1 cellular context compared by ENCODE assay signal in the genomic region with DNA sequence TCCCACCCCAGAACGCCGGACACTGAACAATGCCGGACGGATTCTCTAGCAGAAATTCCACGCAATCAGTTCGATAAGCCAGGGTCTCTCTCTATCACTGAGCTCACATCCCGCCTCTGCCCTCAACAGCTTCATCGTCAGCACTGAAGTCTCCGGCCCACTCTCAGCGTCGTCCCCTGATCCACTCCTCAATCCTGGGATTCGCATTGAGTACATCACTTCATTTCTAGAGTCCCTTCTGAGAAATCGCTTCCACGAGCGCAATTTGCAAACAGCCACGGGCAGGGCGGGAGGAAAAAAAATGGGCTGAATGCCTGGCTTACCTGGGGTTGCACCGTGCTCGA.
TF ChIP-seq lines count a peak whose summit lies in the region.

No MANE protein-coding gene starts in this region.

TF ChIP-seq in GM12878, 131 proteins besides CTCF, POLR2A, EP300 and RAD21 (continued from another document):
- TF ChIP-seq, protein P1, sequence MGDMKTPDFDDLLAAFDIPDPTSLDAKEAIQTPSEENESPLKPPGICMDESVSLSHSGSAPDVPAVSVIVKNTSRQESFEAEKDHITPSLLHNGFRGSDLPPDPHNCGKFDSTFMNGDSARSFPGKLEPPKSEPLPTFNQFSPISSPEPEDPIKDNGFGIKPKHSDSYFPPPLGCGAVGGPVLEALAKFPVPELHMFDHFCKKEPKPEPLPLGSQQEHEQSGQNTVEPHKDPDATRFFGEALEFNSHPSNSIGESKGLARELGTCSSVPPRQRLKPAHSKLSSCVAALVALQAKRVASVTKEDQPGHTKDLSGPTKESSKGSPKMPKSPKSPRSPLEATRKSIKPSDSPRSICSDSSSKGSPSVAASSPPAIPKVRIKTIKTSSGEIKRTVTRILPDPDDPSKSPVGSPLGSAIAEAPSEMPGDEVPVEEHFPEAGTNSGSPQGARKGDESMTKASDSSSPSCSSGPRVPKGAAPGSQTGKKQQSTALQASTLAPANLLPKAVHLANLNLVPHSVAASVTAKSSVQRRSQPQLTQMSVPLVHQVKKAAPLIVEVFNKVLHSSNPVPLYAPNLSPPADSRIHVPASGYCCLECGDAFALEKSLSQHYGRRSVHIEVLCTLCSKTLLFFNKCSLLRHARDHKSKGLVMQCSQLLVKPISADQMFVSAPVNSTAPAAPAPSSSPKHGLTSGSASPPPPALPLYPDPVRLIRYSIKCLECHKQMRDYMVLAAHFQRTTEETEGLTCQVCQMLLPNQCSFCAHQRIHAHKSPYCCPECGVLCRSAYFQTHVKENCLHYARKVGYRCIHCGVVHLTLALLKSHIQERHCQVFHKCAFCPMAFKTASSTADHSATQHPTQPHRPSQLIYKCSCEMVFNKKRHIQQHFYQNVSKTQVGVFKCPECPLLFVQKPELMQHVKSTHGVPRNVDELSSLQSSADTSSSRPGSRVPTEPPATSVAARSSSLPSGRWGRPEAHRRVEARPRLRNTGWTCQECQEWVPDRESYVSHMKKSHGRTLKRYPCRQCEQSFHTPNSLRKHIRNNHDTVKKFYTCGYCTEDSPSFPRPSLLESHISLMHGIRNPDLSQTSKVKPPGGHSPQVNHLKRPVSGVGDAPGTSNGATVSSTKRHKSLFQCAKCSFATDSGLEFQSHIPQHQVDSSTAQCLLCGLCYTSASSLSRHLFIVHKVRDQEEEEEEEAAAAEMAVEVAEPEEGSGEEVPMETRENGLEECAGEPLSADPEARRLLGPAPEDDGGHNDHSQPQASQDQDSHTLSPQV (IDR thresholded peaks at IDR 0.05): no peak
- TF ChIP-seq BCL11A (IDR thresholded peaks at IDR 0.05; ENCODE audit: low read depth, low read length) (no peak), PAX5 (IDR thresholded peaks at IDR 0.05; ENCODE audit: borderline replicate concordance, low read depth, low read length) (no peak), IRF3 (IDR thresholded peaks at IDR 0.05) (no peak), BHLHE40 (IDR thresholded peaks at IDR 0.05; ENCODE audit: borderline replicate concordance in 1 of 2, low read depth in 2 of 2, low read length in 1 of 2) (no peak), GATAD2B (conservative IDR thresholded peaks at IDR 0.05; ENCODE audit: low read depth) (no peak), IKZF1 (conservative IDR thresholded peaks at IDR 0.05) (no peak)
- TF ChIP-seq, protein P2, sequence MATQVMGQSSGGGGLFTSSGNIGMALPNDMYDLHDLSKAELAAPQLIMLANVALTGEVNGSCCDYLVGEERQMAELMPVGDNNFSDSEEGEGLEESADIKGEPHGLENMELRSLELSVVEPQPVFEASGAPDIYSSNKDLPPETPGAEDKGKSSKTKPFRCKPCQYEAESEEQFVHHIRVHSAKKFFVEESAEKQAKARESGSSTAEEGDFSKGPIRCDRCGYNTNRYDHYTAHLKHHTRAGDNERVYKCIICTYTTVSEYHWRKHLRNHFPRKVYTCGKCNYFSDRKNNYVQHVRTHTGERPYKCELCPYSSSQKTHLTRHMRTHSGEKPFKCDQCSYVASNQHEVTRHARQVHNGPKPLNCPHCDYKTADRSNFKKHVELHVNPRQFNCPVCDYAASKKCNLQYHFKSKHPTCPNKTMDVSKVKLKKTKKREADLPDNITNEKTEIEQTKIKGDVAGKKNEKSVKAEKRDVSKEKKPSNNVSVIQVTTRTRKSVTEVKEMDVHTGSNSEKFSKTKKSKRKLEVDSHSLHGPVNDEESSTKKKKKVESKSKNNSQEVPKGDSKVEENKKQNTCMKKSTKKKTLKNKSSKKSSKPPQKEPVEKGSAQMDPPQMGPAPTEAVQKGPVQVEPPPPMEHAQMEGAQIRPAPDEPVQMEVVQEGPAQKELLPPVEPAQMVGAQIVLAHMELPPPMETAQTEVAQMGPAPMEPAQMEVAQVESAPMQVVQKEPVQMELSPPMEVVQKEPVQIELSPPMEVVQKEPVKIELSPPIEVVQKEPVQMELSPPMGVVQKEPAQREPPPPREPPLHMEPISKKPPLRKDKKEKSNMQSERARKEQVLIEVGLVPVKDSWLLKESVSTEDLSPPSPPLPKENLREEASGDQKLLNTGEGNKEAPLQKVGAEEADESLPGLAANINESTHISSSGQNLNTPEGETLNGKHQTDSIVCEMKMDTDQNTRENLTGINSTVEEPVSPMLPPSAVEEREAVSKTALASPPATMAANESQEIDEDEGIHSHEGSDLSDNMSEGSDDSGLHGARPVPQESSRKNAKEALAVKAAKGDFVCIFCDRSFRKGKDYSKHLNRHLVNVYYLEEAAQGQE (IDR thresholded peaks at IDR 0.05; ENCODE audit: low read depth, low read length): no peak
- TF ChIP-seq, protein P3, sequence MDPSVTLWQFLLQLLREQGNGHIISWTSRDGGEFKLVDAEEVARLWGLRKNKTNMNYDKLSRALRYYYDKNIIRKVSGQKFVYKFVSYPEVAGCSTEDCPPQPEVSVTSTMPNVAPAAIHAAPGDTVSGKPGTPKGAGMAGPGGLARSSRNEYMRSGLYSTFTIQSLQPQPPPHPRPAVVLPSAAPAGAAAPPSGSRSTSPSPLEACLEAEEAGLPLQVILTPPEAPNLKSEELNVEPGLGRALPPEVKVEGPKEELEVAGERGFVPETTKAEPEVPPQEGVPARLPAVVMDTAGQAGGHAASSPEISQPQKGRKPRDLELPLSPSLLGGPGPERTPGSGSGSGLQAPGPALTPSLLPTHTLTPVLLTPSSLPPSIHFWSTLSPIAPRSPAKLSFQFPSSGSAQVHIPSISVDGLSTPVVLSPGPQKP (IDR thresholded peaks at IDR 0.05; ENCODE audit: low read depth, low read length): no peak
